ENCODE assay signal across 1 cellular context in genomic region chr5:107213025-107213424, GRCh38.
TF ChIP-seq lines count a peak whose summit lies in the region.

No MANE protein-coding gene starts in this region.

TF ChIP-seq in GM23338, 12 proteins besides CTCF, POLR2A, EP300 and RAD21:
- TF ChIP-seq REST (IDR thresholded peaks at IDR 0.05; ENCODE audit: unreplicated experiment) (no peak), EZH2 (IDR thresholded peaks at IDR 0.05; ENCODE audit: low read depth, unreplicated experiment) (no peak), NANOG (IDR thresholded peaks at IDR 0.05; ENCODE audit: borderline replicate concordance) (no peak)
